In genomic region chr4:23373269-23373668, GRCh38 we compare ENCODE assay signal across 1 cellular context.
TF ChIP-seq lines count a peak whose summit lies in the region.

No MANE protein-coding gene starts in this region.

TF ChIP-seq in A549, 52 proteins besides CTCF, POLR2A, EP300 and RAD21 (continued from another document):
- TF ChIP-seq, protein P1, sequence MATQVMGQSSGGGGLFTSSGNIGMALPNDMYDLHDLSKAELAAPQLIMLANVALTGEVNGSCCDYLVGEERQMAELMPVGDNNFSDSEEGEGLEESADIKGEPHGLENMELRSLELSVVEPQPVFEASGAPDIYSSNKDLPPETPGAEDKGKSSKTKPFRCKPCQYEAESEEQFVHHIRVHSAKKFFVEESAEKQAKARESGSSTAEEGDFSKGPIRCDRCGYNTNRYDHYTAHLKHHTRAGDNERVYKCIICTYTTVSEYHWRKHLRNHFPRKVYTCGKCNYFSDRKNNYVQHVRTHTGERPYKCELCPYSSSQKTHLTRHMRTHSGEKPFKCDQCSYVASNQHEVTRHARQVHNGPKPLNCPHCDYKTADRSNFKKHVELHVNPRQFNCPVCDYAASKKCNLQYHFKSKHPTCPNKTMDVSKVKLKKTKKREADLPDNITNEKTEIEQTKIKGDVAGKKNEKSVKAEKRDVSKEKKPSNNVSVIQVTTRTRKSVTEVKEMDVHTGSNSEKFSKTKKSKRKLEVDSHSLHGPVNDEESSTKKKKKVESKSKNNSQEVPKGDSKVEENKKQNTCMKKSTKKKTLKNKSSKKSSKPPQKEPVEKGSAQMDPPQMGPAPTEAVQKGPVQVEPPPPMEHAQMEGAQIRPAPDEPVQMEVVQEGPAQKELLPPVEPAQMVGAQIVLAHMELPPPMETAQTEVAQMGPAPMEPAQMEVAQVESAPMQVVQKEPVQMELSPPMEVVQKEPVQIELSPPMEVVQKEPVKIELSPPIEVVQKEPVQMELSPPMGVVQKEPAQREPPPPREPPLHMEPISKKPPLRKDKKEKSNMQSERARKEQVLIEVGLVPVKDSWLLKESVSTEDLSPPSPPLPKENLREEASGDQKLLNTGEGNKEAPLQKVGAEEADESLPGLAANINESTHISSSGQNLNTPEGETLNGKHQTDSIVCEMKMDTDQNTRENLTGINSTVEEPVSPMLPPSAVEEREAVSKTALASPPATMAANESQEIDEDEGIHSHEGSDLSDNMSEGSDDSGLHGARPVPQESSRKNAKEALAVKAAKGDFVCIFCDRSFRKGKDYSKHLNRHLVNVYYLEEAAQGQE (IDR thresholded peaks at IDR 0.05), result no peak
- no peak for TF ChIP-seq USF2 (IDR thresholded peaks at IDR 0.05)
- TF ChIP-seq, protein P2, sequence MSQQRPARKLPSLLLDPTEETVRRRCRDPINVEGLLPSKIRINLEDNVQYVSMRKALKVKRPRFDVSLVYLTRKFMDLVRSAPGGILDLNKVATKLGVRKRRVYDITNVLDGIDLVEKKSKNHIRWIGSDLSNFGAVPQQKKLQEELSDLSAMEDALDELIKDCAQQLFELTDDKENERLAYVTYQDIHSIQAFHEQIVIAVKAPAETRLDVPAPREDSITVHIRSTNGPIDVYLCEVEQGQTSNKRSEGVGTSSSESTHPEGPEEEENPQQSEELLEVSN (IDR thresholded peaks at IDR 0.05; ENCODE audit: borderline replicate concordance, low read depth), result no peak
- TF ChIP-seq, protein P3, sequence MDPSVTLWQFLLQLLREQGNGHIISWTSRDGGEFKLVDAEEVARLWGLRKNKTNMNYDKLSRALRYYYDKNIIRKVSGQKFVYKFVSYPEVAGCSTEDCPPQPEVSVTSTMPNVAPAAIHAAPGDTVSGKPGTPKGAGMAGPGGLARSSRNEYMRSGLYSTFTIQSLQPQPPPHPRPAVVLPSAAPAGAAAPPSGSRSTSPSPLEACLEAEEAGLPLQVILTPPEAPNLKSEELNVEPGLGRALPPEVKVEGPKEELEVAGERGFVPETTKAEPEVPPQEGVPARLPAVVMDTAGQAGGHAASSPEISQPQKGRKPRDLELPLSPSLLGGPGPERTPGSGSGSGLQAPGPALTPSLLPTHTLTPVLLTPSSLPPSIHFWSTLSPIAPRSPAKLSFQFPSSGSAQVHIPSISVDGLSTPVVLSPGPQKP (IDR thresholded peaks at IDR 0.05; ENCODE audit: low read depth, low read length), result no peak
- no peak for TF ChIP-seq RFX5 (IDR thresholded peaks at IDR 0.05)
- TF ChIP-seq PBX3 (IDR thresholded peaks at IDR 0.05), result no peak
- TF ChIP-seq CHD2 (IDR thresholded peaks at IDR 0.05; ENCODE audit: low read length, partially characterized antibody), result no peak
- no peak for TF ChIP-seq HEYL (CRISPR knock-in tag; IDR thresholded peaks at IDR 0.05)
- TF ChIP-seq ESRRA (IDR thresholded peaks at IDR 0.05; ENCODE audit: borderline replicate concordance, low read length), result no peak
- TF ChIP-seq RCOR1 (IDR thresholded peaks at IDR 0.05; ENCODE audit: low read depth, low read length), result no peak
- no peak for TF ChIP-seq JUN (IDR thresholded peaks at IDR 0.05)
- no peak for TF ChIP-seq BHLHE40 (IDR thresholded peaks at IDR 0.05; ENCODE audit: low read depth, low read length)
- no peak for TF ChIP-seq CBX8 (IDR thresholded peaks at IDR 0.05)
